1 cellular context compared by ENCODE assay signal in genomic region chr9:33817327-33818166, GRCh38.
TF ChIP-seq lines count a peak whose summit lies in the region.

No MANE protein-coding gene starts in this region.

TF ChIP-seq in K562, 482 proteins besides CTCF, POLR2A, EP300 and RAD21 (continued from another document and continues in another):
- TF ChIP-seq, protein P1, sequence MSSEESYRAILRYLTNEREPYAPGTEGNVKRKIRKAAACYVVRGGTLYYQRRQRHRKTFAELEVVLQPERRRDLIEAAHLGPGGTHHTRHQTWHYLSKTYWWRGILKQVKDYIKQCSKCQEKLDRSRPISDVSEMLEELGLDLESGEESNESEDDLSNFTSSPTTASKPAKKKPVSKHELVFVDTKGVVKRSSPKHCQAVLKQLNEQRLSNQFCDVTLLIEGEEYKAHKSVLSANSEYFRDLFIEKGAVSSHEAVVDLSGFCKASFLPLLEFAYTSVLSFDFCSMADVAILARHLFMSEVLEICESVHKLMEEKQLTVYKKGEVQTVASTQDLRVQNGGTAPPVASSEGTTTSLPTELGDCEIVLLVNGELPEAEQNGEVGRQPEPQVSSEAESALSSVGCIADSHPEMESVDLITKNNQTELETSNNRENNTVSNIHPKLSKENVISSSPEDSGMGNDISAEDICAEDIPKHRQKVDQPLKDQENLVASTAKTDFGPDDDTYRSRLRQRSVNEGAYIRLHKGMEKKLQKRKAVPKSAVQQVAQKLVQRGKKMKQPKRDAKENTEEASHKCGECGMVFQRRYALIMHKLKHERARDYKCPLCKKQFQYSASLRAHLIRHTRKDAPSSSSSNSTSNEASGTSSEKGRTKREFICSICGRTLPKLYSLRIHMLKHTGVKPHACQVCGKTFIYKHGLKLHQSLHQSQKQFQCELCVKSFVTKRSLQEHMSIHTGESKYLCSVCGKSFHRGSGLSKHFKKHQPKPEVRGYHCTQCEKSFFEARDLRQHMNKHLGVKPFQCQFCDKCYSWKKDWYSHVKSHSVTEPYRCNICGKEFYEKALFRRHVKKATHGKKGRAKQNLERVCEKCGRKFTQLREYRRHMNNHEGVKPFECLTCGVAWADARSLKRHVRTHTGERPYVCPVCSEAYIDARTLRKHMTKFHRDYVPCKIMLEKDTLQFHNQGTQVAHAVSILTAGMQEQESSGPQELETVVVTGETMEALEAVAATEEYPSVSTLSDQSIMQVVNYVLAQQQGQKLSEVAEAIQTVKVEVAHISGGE (CRISPR knock-in tag; IDR thresholded peaks at IDR 0.05): peak in 1 of 3 experiments; percentile 72; a peak in 2 of 6 replicates
- TF ChIP-seq SMARCA4 (IDR thresholded peaks at IDR 0.05) (no peak), TRIM25 (IDR thresholded peaks at IDR 0.05; ENCODE audit: borderline replicate concordance) (no peak), WHSC1 (IDR thresholded peaks at IDR 0.05; ENCODE audit: low read length) (no peak), NONO (IDR thresholded peaks at IDR 0.05; ENCODE audit: low read depth in 2 of 2, low read length in 1 of 2) (peak in 1 of 2 experiments; percentile 41; a peak in 1 of 4 replicates), TFAP4 (CRISPR knock-in tag; IDR thresholded peaks at IDR 0.05; ENCODE audit: borderline replicate concordance) (no peak), ZFX (CRISPR knock-in tag; IDR thresholded peaks at IDR 0.05) (peak; percentile 65), DPF2 (IDR thresholded peaks at IDR 0.05) (no peak), PHF20 (IDR thresholded peaks at IDR 0.05; ENCODE audit: partially characterized antibody) (no peak), NCOR1 (IDR thresholded peaks at IDR 0.05) (no peak), NRF1 (conservative IDR thresholded peaks at IDR 0.05 in 1 of 2, IDR thresholded peaks at IDR 0.05 in 1 of 2) (no peak), SUPT5H (IDR thresholded peaks at IDR 0.05) (no peak), NFRKB (IDR thresholded peaks at IDR 0.05; ENCODE audit: low read depth) (peak; percentile 30; the same call in 1 of the 2 replicates), POLR2AphosphoS5 (IDR thresholded peaks at IDR 0.05; ENCODE audit: control insufficient read depth, insufficient read depth, low read depth, low read length) (no peak; the same call in 1 of the 2 replicates), DDX20 (tag; IDR thresholded peaks at IDR 0.05; ENCODE audit: low read depth) (no peak), ZC3H11A (IDR thresholded peaks at IDR 0.05; ENCODE audit: low read depth, low read length) (no peak), CHCHD3 (CRISPR knock-in tag; IDR thresholded peaks at IDR 0.05) (no peak), ZBTB7A (IDR thresholded peaks at IDR 0.05; ENCODE audit: borderline replicate concordance, control insufficient read depth, low read depth, low read length) (peak; percentile 89), PML (IDR thresholded peaks at IDR 0.05; ENCODE audit: low read length) (no peak), ZNF507 (tag; conservative IDR thresholded peaks at IDR 0.05) (no peak), HNRNPH1 (optimal IDR thresholded peaks at IDR 0.05; ENCODE audit: low read depth, low read length) (no peak), ZBTB34 (CRISPR knock-in tag; IDR thresholded peaks at IDR 0.05) (no peak), GATAD2A (IDR thresholded peaks at IDR 0.05) (no peak), ADNP (tag; IDR thresholded peaks at IDR 0.05) (no peak), ZNF384 (IDR thresholded peaks at IDR 0.05; ENCODE audit: low read depth, low read length) (no peak), POLR2G (IDR thresholded peaks at IDR 0.05; ENCODE audit: low read depth, low read length) (peak; percentile 84), CBFA2T3 (IDR thresholded peaks at IDR 0.05) (no peak), ZNF764 (CRISPR knock-in tag; IDR thresholded peaks at IDR 0.05; ENCODE audit: low read depth) (no peak), U2AF2 (optimal IDR thresholded peaks at IDR 0.05; ENCODE audit: low read depth, low read length) (no peak), CXXC5 (CRISPR knock-in tag; IDR thresholded peaks at IDR 0.05) (peak; percentile 51; the same call in 1 of the 2 replicates), ARID3A (IDR thresholded peaks at IDR 0.05; ENCODE audit: borderline replicate concordance, low read depth, low read length) (no peak), ZSCAN32 (CRISPR knock-in tag; IDR thresholded peaks at IDR 0.05) (no peak), LARP7 (IDR thresholded peaks at IDR 0.05) (no peak), SMAD4 (CRISPR knock-in tag; conservative IDR thresholded peaks at IDR 0.05) (0 out of 2 replicates have a peak, but pooled peaks have one; percentile 24)
- TF ChIP-seq, protein P2, sequence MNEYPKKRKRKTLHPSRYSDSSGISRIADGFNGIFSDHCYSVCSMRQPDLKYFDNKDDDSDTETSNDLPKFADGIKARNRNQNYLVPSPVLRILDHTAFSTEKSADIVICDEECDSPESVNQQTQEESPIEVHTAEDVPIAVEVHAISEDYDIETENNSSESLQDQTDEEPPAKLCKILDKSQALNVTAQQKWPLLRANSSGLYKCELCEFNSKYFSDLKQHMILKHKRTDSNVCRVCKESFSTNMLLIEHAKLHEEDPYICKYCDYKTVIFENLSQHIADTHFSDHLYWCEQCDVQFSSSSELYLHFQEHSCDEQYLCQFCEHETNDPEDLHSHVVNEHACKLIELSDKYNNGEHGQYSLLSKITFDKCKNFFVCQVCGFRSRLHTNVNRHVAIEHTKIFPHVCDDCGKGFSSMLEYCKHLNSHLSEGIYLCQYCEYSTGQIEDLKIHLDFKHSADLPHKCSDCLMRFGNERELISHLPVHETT (CRISPR knock-in tag; conservative IDR thresholded peaks at IDR 0.05 in 1 of 2, IDR thresholded peaks at IDR 0.05 in 1 of 2): peak in 1 of 2 experiments; percentile 33; a peak in 1 of 4 replicates
- TF ChIP-seq, protein P3, sequence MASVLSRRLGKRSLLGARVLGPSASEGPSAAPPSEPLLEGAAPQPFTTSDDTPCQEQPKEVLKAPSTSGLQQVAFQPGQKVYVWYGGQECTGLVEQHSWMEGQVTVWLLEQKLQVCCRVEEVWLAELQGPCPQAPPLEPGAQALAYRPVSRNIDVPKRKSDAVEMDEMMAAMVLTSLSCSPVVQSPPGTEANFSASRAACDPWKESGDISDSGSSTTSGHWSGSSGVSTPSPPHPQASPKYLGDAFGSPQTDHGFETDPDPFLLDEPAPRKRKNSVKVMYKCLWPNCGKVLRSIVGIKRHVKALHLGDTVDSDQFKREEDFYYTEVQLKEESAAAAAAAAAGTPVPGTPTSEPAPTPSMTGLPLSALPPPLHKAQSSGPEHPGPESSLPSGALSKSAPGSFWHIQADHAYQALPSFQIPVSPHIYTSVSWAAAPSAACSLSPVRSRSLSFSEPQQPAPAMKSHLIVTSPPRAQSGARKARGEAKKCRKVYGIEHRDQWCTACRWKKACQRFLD (CRISPR knock-in tag; IDR thresholded peaks at IDR 0.05): no peak
- TF ChIP-seq, protein P4, sequence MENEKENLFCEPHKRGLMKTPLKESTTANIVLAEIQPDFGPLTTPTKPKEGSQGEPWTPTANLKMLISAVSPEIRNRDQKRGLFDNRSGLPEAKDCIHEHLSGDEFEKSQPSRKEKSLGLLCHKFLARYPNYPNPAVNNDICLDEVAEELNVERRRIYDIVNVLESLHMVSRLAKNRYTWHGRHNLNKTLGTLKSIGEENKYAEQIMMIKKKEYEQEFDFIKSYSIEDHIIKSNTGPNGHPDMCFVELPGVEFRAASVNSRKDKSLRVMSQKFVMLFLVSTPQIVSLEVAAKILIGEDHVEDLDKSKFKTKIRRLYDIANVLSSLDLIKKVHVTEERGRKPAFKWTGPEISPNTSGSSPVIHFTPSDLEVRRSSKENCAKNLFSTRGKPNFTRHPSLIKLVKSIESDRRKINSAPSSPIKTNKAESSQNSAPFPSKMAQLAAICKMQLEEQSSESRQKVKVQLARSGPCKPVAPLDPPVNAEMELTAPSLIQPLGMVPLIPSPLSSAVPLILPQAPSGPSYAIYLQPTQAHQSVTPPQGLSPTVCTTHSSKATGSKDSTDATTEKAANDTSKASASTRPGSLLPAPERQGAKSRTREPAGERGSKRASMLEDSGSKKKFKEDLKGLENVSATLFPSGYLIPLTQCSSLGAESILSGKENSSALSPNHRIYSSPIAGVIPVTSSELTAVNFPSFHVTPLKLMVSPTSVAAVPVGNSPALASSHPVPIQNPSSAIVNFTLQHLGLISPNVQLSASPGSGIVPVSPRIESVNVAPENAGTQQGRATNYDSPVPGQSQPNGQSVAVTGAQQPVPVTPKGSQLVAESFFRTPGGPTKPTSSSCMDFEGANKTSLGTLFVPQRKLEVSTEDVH (IDR thresholded peaks at IDR 0.05; ENCODE audit: low read depth, partially characterized antibody): no peak
- TF ChIP-seq, protein P5, sequence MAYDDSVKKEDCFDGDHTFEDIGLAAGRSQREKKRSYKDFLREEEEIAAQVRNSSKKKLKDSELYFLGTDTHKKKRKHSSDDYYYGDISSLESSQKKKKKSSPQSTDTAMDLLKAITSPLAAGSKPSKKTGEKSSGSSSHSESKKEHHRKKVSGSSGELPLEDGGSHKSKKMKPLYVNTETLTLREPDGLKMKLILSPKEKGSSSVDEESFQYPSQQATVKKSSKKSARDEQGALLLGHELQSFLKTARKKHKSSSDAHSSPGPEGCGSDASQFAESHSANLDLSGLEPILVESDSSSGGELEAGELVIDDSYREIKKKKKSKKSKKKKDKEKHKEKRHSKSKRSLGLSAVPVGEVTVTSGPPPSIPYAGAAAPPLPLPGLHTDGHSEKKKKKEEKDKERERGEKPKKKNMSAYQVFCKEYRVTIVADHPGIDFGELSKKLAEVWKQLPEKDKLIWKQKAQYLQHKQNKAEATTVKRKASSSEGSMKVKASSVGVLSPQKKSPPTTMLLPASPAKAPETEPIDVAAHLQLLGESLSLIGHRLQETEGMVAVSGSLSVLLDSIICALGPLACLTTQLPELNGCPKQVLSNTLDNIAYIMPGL (CRISPR knock-in tag; IDR thresholded peaks at IDR 0.05): 0 out of 2 replicates have a peak, but pooled peaks have one; percentile 67
- TF ChIP-seq, protein P6, sequence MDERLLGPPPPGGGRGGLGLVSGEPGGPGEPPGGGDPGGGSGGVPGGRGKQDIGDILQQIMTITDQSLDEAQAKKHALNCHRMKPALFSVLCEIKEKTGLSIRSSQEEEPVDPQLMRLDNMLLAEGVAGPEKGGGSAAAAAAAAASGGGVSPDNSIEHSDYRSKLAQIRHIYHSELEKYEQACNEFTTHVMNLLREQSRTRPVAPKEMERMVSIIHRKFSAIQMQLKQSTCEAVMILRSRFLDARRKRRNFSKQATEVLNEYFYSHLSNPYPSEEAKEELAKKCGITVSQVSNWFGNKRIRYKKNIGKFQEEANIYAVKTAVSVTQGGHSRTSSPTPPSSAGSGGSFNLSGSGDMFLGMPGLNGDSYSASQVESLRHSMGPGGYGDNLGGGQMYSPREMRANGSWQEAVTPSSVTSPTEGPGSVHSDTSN (CRISPR knock-in tag; IDR thresholded peaks at IDR 0.05; ENCODE audit: low read depth): no peak
- TF ChIP-seq, protein P6 (tag; conservative IDR thresholded peaks at IDR 0.05; ENCODE audit: low read depth): no peak
- TF ChIP-seq, protein P7, sequence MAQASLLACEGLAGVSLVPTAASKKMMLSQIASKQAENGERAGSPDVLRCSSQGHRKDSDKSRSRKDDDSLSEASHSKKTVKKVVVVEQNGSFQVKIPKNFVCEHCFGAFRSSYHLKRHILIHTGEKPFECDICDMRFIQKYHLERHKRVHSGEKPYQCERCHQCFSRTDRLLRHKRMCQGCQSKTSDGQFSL (CRISPR knock-in tag; IDR thresholded peaks at IDR 0.05): peak; percentile 34
- TF ChIP-seq, protein P7 (tag; IDR thresholded peaks at IDR 0.05): peak in 1 of 2 experiments; percentile 83; a peak in 2 of 4 replicates
